Comparison of ENCODE assay signal across 8 cellular contexts in genomic region chr7:90595801-90596683, GRCh38. TPM values are rescaled to one million over a fixed set of nuclear protein-coding genes. Genes with fewer than 3 reads are reported as not detected.
DNase-seq lines count a peak whose midpoint lies in the region; ATAC-seq and TF ChIP-seq lines count a peak whose summit lies in the region.

Gene CDK14 (plus strand): TSS chr7:90596321. CDS start chr7:90596628, 307 bp downstream.

- peak within 1 kb of the TSS; percentile 73 to 84 (median 80) for H3K4me3 Mint-ChIP-seq in CD4-positive, alpha-beta memory T cell
- peak within 1 kb of the TSS; percentile 88 for H3K4me3 Mint-ChIP-seq in activated CD4-positive, alpha-beta T cell treated with anti-CD3 and anti-CD28 coated beads, Interleukin-2, amount 10 ng/mL, durations not matched to agents 24 days and 14 days

- peak; percentile 50 for ATAC-seq in HG03095 (IDR thresholded peaks at IDR 0.05; ENCODE audit: unreplicated experiment)
- ATAC-seq in esophagus mucosa: peak; percentile 73

- in situ Hi-C loops in GM18951 (cut with MboI; ENCODE audit: low sequenced_read_pairs, unreplicated experiment): no loop called here

- peaks cover 8 to 20% (median 16%) of the 10 kb centered on the region in 4 donors for H3K4me1 Mint-ChIP-seq in CD4-positive, alpha-beta memory T cell
- peaks cover 14% of the 10 kb centered on the region for H3K4me1 Mint-ChIP-seq in activated CD4-positive, alpha-beta T cell treated with anti-CD3 and anti-CD28 coated beads, Interleukin-2, amount 10 ng/mL, durations not matched to agents 24 days and 14 days

- H3K36me3 ChIP-seq in CD4-positive, alpha-beta memory T cell (ENCODE audit: insufficient read depth, low read length): no peaks in the 10 kb centered on the region
- H3K36me3 ChIP-seq in mucosa of rectum (ENCODE audit: control insufficient read depth in 2 of 2, insufficient read depth in 2 of 2, low read length in 2 of 2): no peaks in the 10 kb centered on the region

- no peak within 1 kb of the TSS for H3K27ac ChIP-seq in CD4-positive, alpha-beta memory T cell (ENCODE audit: low read depth, low read length)
- peak within 1 kb of the TSS; percentile 21 to 48 for H3K27ac ChIP-seq in mucosa of rectum (ENCODE audit: low read depth in 2 of 2, low read length in 2 of 2)
- H3K27ac ChIP-seq in substantia nigra (ENCODE audit: low read depth, low read length, poor library complexity, severe bottlenecking): peak within 1 kb of the TSS; percentile 50

- peaks cover 38 to 40% of the 10 kb centered on the region in 2 donors for H3K27me3 Mint-ChIP-seq in CD4-positive, alpha-beta memory T cell
- H3K27me3 Mint-ChIP-seq in activated CD4-positive, alpha-beta T cell treated with anti-CD3 and anti-CD28 coated beads, Interleukin-2, amount 10 ng/mL, durations not matched to agents 24 days and 14 days: peaks cover 57% of the 10 kb centered on the region

- H3K9me3 ChIP-seq in CD4-positive, alpha-beta memory T cell (ENCODE audit: control insufficient read depth in 1 of 2, low read length in 2 of 2): no peaks in the 10 kb centered on the region
- H3K9me3 ChIP-seq in mucosa of rectum (ENCODE audit: control insufficient read depth in 2 of 2, low read length in 2 of 2): no peaks in the 10 kb centered on the region

- POLR2A ChIA-PET in CD4-positive, alpha-beta memory T cell (lab: Charles Lee; ENCODE audit: partially characterized antibody): no interaction called here

- H3K9ac ChIP-seq in mucosa of rectum (ENCODE audit: low read depth in 1 of 2, low read length in 2 of 2): peak within 1 kb of the TSS; percentile 61 to 68

- H3K27ac Mint-ChIP-seq in CD4-positive, alpha-beta memory T cell: no peak within 1 kb of the TSS
- peak within 1 kb of the TSS; percentile 80 for H3K27ac Mint-ChIP-seq in activated CD4-positive, alpha-beta T cell treated with anti-CD3 and anti-CD28 coated beads, Interleukin-2, amount 10 ng/mL, durations not matched to agents 24 days and 14 days

- CTCF ChIA-PET in CD4-positive, alpha-beta memory T cell (lab: Charles Lee; ENCODE audit: partially characterized antibody): no interaction called here

- no peak within 1 kb of the TSS for H3K4me3 ChIP-seq in CD4-positive, alpha-beta memory T cell (ENCODE audit: low read length in 2 of 2)
- H3K4me3 ChIP-seq in mucosa of rectum (ENCODE audit: low read length in 2 of 2): peak within 1 kb of the TSS; percentile 64 to 73

- no peaks in the 10 kb centered on the region for H3K36me3 Mint-ChIP-seq in CD4-positive, alpha-beta memory T cell
- no peaks in the 10 kb centered on the region for H3K36me3 Mint-ChIP-seq in activated CD4-positive, alpha-beta T cell treated with anti-CD3 and anti-CD28 coated beads, Interleukin-2, amount 10 ng/mL, durations not matched to agents 24 days and 14 days (ENCODE audit: low read depth)

- intact Hi-C loops in CD4-positive, alpha-beta memory T cell (cut with micrococcal nuclease): loop anchor here (10.0 kb wide), 1 partner anchor 141 kb away; no protein-coding TSS in a partner anchor
- intact Hi-C loops in activated CD4-positive, alpha-beta T cell treated with anti-CD3 and anti-CD28 coated beads, Interleukin-2, amount 10 ng/mL, durations not matched to agents 24 days and 14 days (cut with micrococcal nuclease): loop anchor here (2.0 to 10.0 kb wide), 2 partner anchors 17 to 351 kb away; partner anchors contain the start of gene CFAP69

- peak; percentile 48 for TF ChIP-seq POLR2A in GM18951 (IDR thresholded peaks at IDR 0.05; ENCODE audit: extremely low read depth, insufficient read depth, insufficient read length)

- H3K4me1 ChIP-seq in CD4-positive, alpha-beta memory T cell (ENCODE audit: insufficient read depth, low read length): peaks cover 11% of the 10 kb centered on the region
- peaks cover 2 to 5% of the 10 kb centered on the region in 2 donors for H3K4me1 ChIP-seq in mucosa of rectum (ENCODE audit: control insufficient read depth in 2 of 2, insufficient read depth in 2 of 2, low read length in 2 of 2)

- H3K27me3 ChIP-seq in CD4-positive, alpha-beta memory T cell (ENCODE audit: insufficient read depth, low read length): peaks cover 10% of the 10 kb centered on the region
- H3K27me3 ChIP-seq in mucosa of rectum (ENCODE audit: control insufficient read depth in 2 of 2, insufficient read depth in 2 of 2, low read length in 2 of 2): peaks cover 5 to 8% of the 10 kb centered on the region in 2 donors

- peaks cover 0 to 2% (median 0%) of the 10 kb centered on the region in 8 donors for H3K9me3 Mint-ChIP-seq in CD4-positive, alpha-beta memory T cell
- no peaks in the 10 kb centered on the region for H3K9me3 Mint-ChIP-seq in activated CD4-positive, alpha-beta T cell treated with anti-CD3 and anti-CD28 coated beads, Interleukin-2, amount 10 ng/mL, durations not matched to agents 24 days and 14 days

- peak in 1 of 5 donors; percentile 10 for DNase-seq in CD4-positive, alpha-beta memory T cell
- DNase-seq in NCI-H345 treated with DMSO at 0.1 percent for 48 hours (lab: John Stamatoyannopoulos, UW; ENCODE audit: unreplicated experiment) (peak; percentile 48), substantia nigra (lab: John Stamatoyannopoulos, UW) (peak in 43 of 49 donors; percentile 8 to 83 (median 58))
- peak; percentile 85 for DNase-seq in activated CD4-positive, alpha-beta T cell treated with anti-CD3 and anti-CD28 coated beads, Interleukin-2, amount 10 ng/mL, durations not matched to agents 24 days and 14 days

RNA-seq across cellular contexts. Expression of gene CDK14, which starts in this region (rescaled TPM):
- under 1 TPM; 0.47 to 0.81 TPM for total RNA-seq in CD4-positive, alpha-beta memory T cell
- under 1 TPM in 1 of 2 donors, not detected in 1; 0.70 TPM for polyA plus RNA-seq in CD4-positive, alpha-beta memory T cell
- total RNA-seq in activated CD4-positive, alpha-beta T cell treated with anti-CD3 and anti-CD28 coated beads, Interleukin-2, amount 10 ng/mL, durations not matched to agents 24 days and 14 days: 1.9 and 2.0 TPM in 2 replicates
- 1.1 TPM for total RNA-seq in esophagus mucosa

Comparison
In these comparisons a context has a peak if more than half of its experiments do, and no peak if none do; other contexts are left out.
1. H3K4me3 ChIP-seq: peak in mucosa of rectum (2 of 2); none in CD4-positive, alpha-beta memory T cell (0 of 2).